In genomic region chr2:176078440-176079284, GRCh38 we compare ENCODE assay signal across 13 cellular contexts. TPM values are rescaled to one million over a fixed set of nuclear protein-coding genes. Genes with fewer than 3 reads are reported as not detected.
DNase-seq lines count a peak whose midpoint lies in the region; ATAC-seq and TF ChIP-seq lines count a peak whose summit lies in the region.
"Had no signal": no experiment of that assay in that cellular context is flagged by ENCODE, and none has a peak within 500 bp of the region (broad histone marks: within the 10 kb centered on the region; RNA-seq: fewer than 3 reads in every experiment).

No MANE protein-coding gene starts in this region.

- in situ Hi-C loops in GM23248 (cut with MboI) = loop anchor here (5.0 to 10.0 kb wide), 2 partner anchors 391 to 714 kb away; no protein-coding TSS in a partner anchor

- POLR2A ChIA-PET in CD4-positive, alpha-beta memory T cell (lab: Charles Lee; ENCODE audit: partially characterized antibody) = no interaction called here
- POLR2A ChIA-PET in naive thymus-derived CD4-positive, alpha-beta T cell (lab: Charles Lee) = no interaction called here

- H3K9ac ChIP-seq in GM23248 = no peak overlapping the region

- no peaks in the 10 kb centered on the region for H3K36me3 ChIP-seq in CD4-positive, alpha-beta memory T cell (ENCODE audit: insufficient read depth, low read length)
- H3K36me3 ChIP-seq in GM23248 (ENCODE audit: low read depth) = no peaks in the 10 kb centered on the region
- H3K36me3 ChIP-seq in naive thymus-derived CD4-positive, alpha-beta T cell (ENCODE audit: control insufficient read depth in 2 of 3, insufficient read depth in 3 of 3, low read length in 3 of 3) = no peaks in the 10 kb centered on the region
- H3K36me3 ChIP-seq: HAP-1, pancreas had no signal

- WGBS in GM23248 (ENCODE audit: low coverage in 1 of 2, low lambda C conversion rate in 2 of 2, missing lambda C conversion rate in 2 of 2), 2 experiments = 29 to 31% methylated on average over 26 of the region's 26 CpGs

- H3K9me3 Mint-ChIP-seq in CD4-positive, alpha-beta memory T cell = peaks cover 4 to 58% (median 53%) of the 10 kb centered on the region in 8 donors
- H3K9me3 Mint-ChIP-seq in activated T-helper 17 cell treated with anti-CD3 and anti-CD28 coated beads, Interleukin-2, amount 50 U/mL, for 72 hours = peaks cover 7% of the 10 kb centered on the region
- peaks cover 7 to 76% (median 40%) of the 10 kb centered on the region in 11 donors for H3K9me3 Mint-ChIP-seq in naive thymus-derived CD4-positive, alpha-beta T cell
- no peaks in the 10 kb centered on the region for H3K9me3 Mint-ChIP-seq in progenitor cell of endocrine pancreas (ENCODE audit: low read depth)

- intact Hi-C loops in CD4-positive, alpha-beta memory T cell (cut with micrococcal nuclease) = loop anchor here (2.0 to 5.0 kb wide), 3 partner anchors 18 to 76 kb away; partner anchors contain the start of gene LNPK
- intact Hi-C loops in naive thymus-derived CD4-positive, alpha-beta T cell (cut with micrococcal nuclease) = loop anchor here (2.0 to 5.0 kb wide), 6 partner anchors 20 to 1741 kb away; partner anchors contain the start of gene HOXD12 (in 1 of the 2)
- intact Hi-C loops in posterior cingulate gyrus (cut with DNase I) = no loop called here

- ATAC-seq in activated T-helper 17 cell treated with anti-CD3 and anti-CD28 coated beads, Interleukin-2, amount 50 U/mL, for 72 hours (replicated peaks) = no peak
- ATAC-seq in naive thymus-derived CD4-positive, alpha-beta T cell = no peak

- H2AFZ ChIP-seq in GM23248 = peak overlapping the region; percentile 61; the same call in 1 of the 2 replicates

- CTCF ChIA-PET in CD4-positive, alpha-beta memory T cell (lab: Charles Lee; ENCODE audit: partially characterized antibody) = no interaction called here
- CTCF ChIA-PET in naive thymus-derived CD4-positive, alpha-beta T cell (lab: Charles Lee) = no interaction called here

- H3K9me3 ChIP-seq in CD4-positive, alpha-beta memory T cell (ENCODE audit: control insufficient read depth in 1 of 2, low read length in 2 of 2) = no peaks in the 10 kb centered on the region
- H3K9me3 ChIP-seq in GM23248 (ENCODE audit: low read depth) = no peaks in the 10 kb centered on the region
- H3K9me3 ChIP-seq in naive thymus-derived CD4-positive, alpha-beta T cell (ENCODE audit: control insufficient read depth in 2 of 3, low read length in 3 of 3) = peaks cover 0 to 50% (median 3%) of the 10 kb centered on the region in 3 experiments
- H3K9me3 ChIP-seq: pancreas had no signal

- H3K27ac Mint-ChIP-seq in CD4-positive, alpha-beta memory T cell = peak overlapping the region in 5 of 7 donors; percentile 84 to 95 (median 91)
- no peak overlapping the region for H3K27ac Mint-ChIP-seq in activated T-helper 17 cell treated with anti-CD3 and anti-CD28 coated beads, Interleukin-2, amount 50 U/mL, for 72 hours
- peak overlapping the region in 7 of 9 donors; percentile 58 to 91 (median 85) for H3K27ac Mint-ChIP-seq in naive thymus-derived CD4-positive, alpha-beta T cell
- H3K27ac Mint-ChIP-seq in progenitor cell of endocrine pancreas = no peak overlapping the region

- H3K4me3 Mint-ChIP-seq in CD4-positive, alpha-beta memory T cell = peak overlapping the region in 7 of 8 donors; percentile 64 to 82 (median 75)
- peak overlapping the region; percentile 38 for H3K4me3 Mint-ChIP-seq in activated T-helper 17 cell treated with anti-CD3 and anti-CD28 coated beads, Interleukin-2, amount 50 U/mL, for 72 hours
- H3K4me3 Mint-ChIP-seq in naive thymus-derived CD4-positive, alpha-beta T cell = peak overlapping the region in 8 of 10 donors; percentile 64 to 80 (median 72)
- no peak overlapping the region for H3K4me3 Mint-ChIP-seq in progenitor cell of endocrine pancreas (ENCODE audit: low read depth)

- TF ChIP-seq CTCF in progenitor cell of endocrine pancreas (IDR thresholded peaks at IDR 0.05; ENCODE audit: unreplicated experiment) = no peak

- H3F3A ChIP-seq in GM23248 (ENCODE audit: insufficient read depth) = no peaks in the 10 kb centered on the region

- no peaks in the 10 kb centered on the region for H3K4me1 ChIP-seq in CD4-positive, alpha-beta memory T cell (ENCODE audit: insufficient read depth, low read length)
- no peaks in the 10 kb centered on the region for H3K4me1 ChIP-seq in GM23248 (ENCODE audit: insufficient read depth)
- peaks cover 0 to 7% of the 10 kb centered on the region in 2 donors for H3K4me1 ChIP-seq in naive thymus-derived CD4-positive, alpha-beta T cell (ENCODE audit: control insufficient read depth in 2 of 2, insufficient read depth in 2 of 2, low read length in 2 of 2)
- H3K4me1 ChIP-seq: pancreas had no signal

- peaks cover 59 to 62% of the 10 kb centered on the region in 2 donors for H3K27me3 Mint-ChIP-seq in CD4-positive, alpha-beta memory T cell
- H3K27me3 Mint-ChIP-seq in activated T-helper 17 cell treated with anti-CD3 and anti-CD28 coated beads, Interleukin-2, amount 50 U/mL, for 72 hours = peaks cover 63% of the 10 kb centered on the region
- H3K27me3 Mint-ChIP-seq in naive thymus-derived CD4-positive, alpha-beta T cell = peaks cover 65 to 83% (median 79%) of the 10 kb centered on the region in 5 donors
- H3K27me3 Mint-ChIP-seq in progenitor cell of endocrine pancreas = peaks cover 89% of the 10 kb centered on the region

- H3K79me2 ChIP-seq in GM23248 (ENCODE audit: insufficient read depth) = no peaks in the 10 kb centered on the region

- H3K27me3 ChIP-seq in CD4-positive, alpha-beta memory T cell (ENCODE audit: insufficient read depth, low read length) = peaks cover 83% of the 10 kb centered on the region
- peaks cover 89% of the 10 kb centered on the region for H3K27me3 ChIP-seq in GM23248 (replicated peaks; ENCODE audit: insufficient read depth)
- peaks cover 43 to 75% of the 10 kb centered on the region in 2 donors for H3K27me3 ChIP-seq in naive thymus-derived CD4-positive, alpha-beta T cell (ENCODE audit: control insufficient read depth in 2 of 2, insufficient read depth in 2 of 2, low read length in 2 of 2)

- H3K4me3 ChIP-seq in CD4-positive, alpha-beta memory T cell (ENCODE audit: low read length in 2 of 2) = no peak overlapping the region
- peak overlapping the region; percentile 63 for H3K4me3 ChIP-seq in GM23248
- H3K4me3 ChIP-seq in naive thymus-derived CD4-positive, alpha-beta T cell (ENCODE audit: low read length) = no peak overlapping the region

- H3K27ac ChIP-seq in CD4-positive, alpha-beta memory T cell (ENCODE audit: low read depth, low read length) = no peak overlapping the region
- no peak overlapping the region for H3K27ac ChIP-seq in GM23248
- H3K27ac ChIP-seq in naive thymus-derived CD4-positive, alpha-beta T cell (ENCODE audit: low read depth, low read length) = no peak overlapping the region
- H3K27ac ChIP-seq: pancreas, VCaP had no signal

- H4K20me1 ChIP-seq in GM23248 (ENCODE audit: insufficient read depth) = no peaks in the 10 kb centered on the region

- no peak for DNase-seq in CD4-positive, alpha-beta memory T cell
- DNase-seq in GM23248 = no peak
- DNase-seq in naive thymus-derived CD4-positive, alpha-beta T cell = no peak
- DNase-seq in posterior cingulate gyrus = no peak
- DNase-seq in progenitor cell of endocrine pancreas (ENCODE audit: low spot score, unreplicated experiment) = no peak
- DNase-seq in stimulated activated CD4-positive, alpha-beta T cell treated with anti-CD3 and anti-CD28 coated beads, Interleukin-12 subunit alpha, Interleukin-12 subunit beta, amount 100 ng/mL, for 4 hours = no peak
- DNase-seq in SKM-1 (lab: John Stamatoyannopoulos, UW; ENCODE audit: unreplicated experiment) = no peak
- DNase-seq: aorta, pancreas had no signal

- peaks cover 0 to 11% of the 10 kb centered on the region in 2 donors for H3K36me3 Mint-ChIP-seq in CD4-positive, alpha-beta memory T cell
- peaks cover 25% of the 10 kb centered on the region for H3K36me3 Mint-ChIP-seq in activated T-helper 17 cell treated with anti-CD3 and anti-CD28 coated beads, Interleukin-2, amount 50 U/mL, for 72 hours (ENCODE audit: low read depth)
- H3K36me3 Mint-ChIP-seq in naive thymus-derived CD4-positive, alpha-beta T cell = peaks cover 0 to 33% (median 5%) of the 10 kb centered on the region in 5 donors
- H3K36me3 Mint-ChIP-seq in progenitor cell of endocrine pancreas (ENCODE audit: insufficient read depth) = no peaks in the 10 kb centered on the region

- H3K4me2 ChIP-seq in GM23248 (ENCODE audit: unreplicated experiment) = peak overlapping the region; percentile 70

- peaks cover 3 to 13% (median 8%) of the 10 kb centered on the region in 4 donors for H3K4me1 Mint-ChIP-seq in CD4-positive, alpha-beta memory T cell
- H3K4me1 Mint-ChIP-seq in activated T-helper 17 cell treated with anti-CD3 and anti-CD28 coated beads, Interleukin-2, amount 50 U/mL, for 72 hours = no peaks in the 10 kb centered on the region
- peaks cover 0 to 25% (median 14%) of the 10 kb centered on the region in 7 donors for H3K4me1 Mint-ChIP-seq in naive thymus-derived CD4-positive, alpha-beta T cell
- H3K4me1 Mint-ChIP-seq in progenitor cell of endocrine pancreas (ENCODE audit: low read depth) = peaks cover 5% of the 10 kb centered on the region

- H3K9me2 ChIP-seq in GM23248 (ENCODE audit: insufficient read depth) = no peaks in the 10 kb centered on the region

RNA-seq across cellular contexts. Expression of gene EVX2, which starts 5.1 kb away (rescaled TPM):
- not detected for total RNA-seq in CD4-positive, alpha-beta memory T cell
- not detected for polyA plus RNA-seq in CD4-positive, alpha-beta memory T cell
- not detected in 2 replicates for total RNA-seq in GM23248 (2014; rRNA removed; shearing (Covaris generic))
- not detected in 2 replicates for polyA plus RNA-seq in GM23248 (2016; fragmentation: Nextera tagmentation; extraction: Ambion mirVana)
- not detected for total RNA-seq in activated T-helper 17 cell treated with anti-CD3 and anti-CD28 coated beads, Interleukin-2, amount 50 U/mL, for 72 hours
- not detected for total RNA-seq in naive thymus-derived CD4-positive, alpha-beta T cell
- polyA plus RNA-seq in naive thymus-derived CD4-positive, alpha-beta T cell = not detected
- not detected in 2 replicates for total RNA-seq in progenitor cell of endocrine pancreas
- total RNA-seq: aorta, kidney epithelial cell, pancreas had no signal
- polyA plus RNA-seq: aorta had no signal

RNA-seq across cellular contexts. Expression of gene HOXD13, which starts 13.9 kb away (rescaled TPM):
- total RNA-seq in CD4-positive, alpha-beta memory T cell = not detected
- not detected for polyA plus RNA-seq in CD4-positive, alpha-beta memory T cell
- total RNA-seq in GM23248 (2014; rRNA removed; shearing (Covaris generic)) = 1.0 and 3.8 TPM in 2 replicates
- polyA plus RNA-seq in GM23248 (2016; fragmentation: Nextera tagmentation; extraction: Ambion mirVana) = 1.9 and 2.4 TPM in 2 replicates
- not detected for total RNA-seq in activated T-helper 17 cell treated with anti-CD3 and anti-CD28 coated beads, Interleukin-2, amount 50 U/mL, for 72 hours
- not detected for total RNA-seq in naive thymus-derived CD4-positive, alpha-beta T cell
- not detected for polyA plus RNA-seq in naive thymus-derived CD4-positive, alpha-beta T cell
- total RNA-seq in progenitor cell of endocrine pancreas = not detected in 2 replicates
- total RNA-seq: aorta, kidney epithelial cell, pancreas had no signal
- polyA plus RNA-seq: aorta, pancreas had no signal

RNA-seq across cellular contexts. Expression of gene HOXD12, which starts 20.9 kb away (rescaled TPM):
- total RNA-seq in CD4-positive, alpha-beta memory T cell = not detected
- not detected for polyA plus RNA-seq in CD4-positive, alpha-beta memory T cell
- total RNA-seq in GM23248 (2014; rRNA removed; shearing (Covaris generic)) = 0.22 TPM in 1 of 2 replicates, not detected in the other
- polyA plus RNA-seq in GM23248 (2016; fragmentation: Nextera tagmentation; extraction: Ambion mirVana) = 0.14 and 0.19 TPM in 2 replicates
- total RNA-seq in activated T-helper 17 cell treated with anti-CD3 and anti-CD28 coated beads, Interleukin-2, amount 50 U/mL, for 72 hours = not detected
- not detected for total RNA-seq in naive thymus-derived CD4-positive, alpha-beta T cell
- polyA plus RNA-seq in naive thymus-derived CD4-positive, alpha-beta T cell = not detected
- not detected in 2 replicates for total RNA-seq in progenitor cell of endocrine pancreas
- total RNA-seq: aorta, kidney epithelial cell, pancreas had no signal
- polyA plus RNA-seq: aorta, pancreas had no signal

RNA-seq across cellular contexts. Expression of gene HOXD11, which starts 28.4 kb away (rescaled TPM):
- total RNA-seq in CD4-positive, alpha-beta memory T cell = not detected
- not detected for polyA plus RNA-seq in CD4-positive, alpha-beta memory T cell
- total RNA-seq in GM23248 (2014; rRNA removed; shearing (Covaris generic)) = 28.4 and 31.6 TPM in 2 replicates
- polyA plus RNA-seq in GM23248 (2016; fragmentation: Nextera tagmentation; extraction: Ambion mirVana) = 27.7 and 30.0 TPM in 2 replicates
- total RNA-seq in activated T-helper 17 cell treated with anti-CD3 and anti-CD28 coated beads, Interleukin-2, amount 50 U/mL, for 72 hours = not detected
- not detected for total RNA-seq in naive thymus-derived CD4-positive, alpha-beta T cell
- not detected for polyA plus RNA-seq in naive thymus-derived CD4-positive, alpha-beta T cell
- not detected in 2 replicates for total RNA-seq in progenitor cell of endocrine pancreas
- total RNA-seq: pancreas had no signal
- polyA plus RNA-seq: aorta, pancreas had no signal

RNA-seq across cellular contexts. Expression of gene HOXD10, which starts 37.9 kb away (rescaled TPM):
- total RNA-seq in CD4-positive, alpha-beta memory T cell = not detected
- not detected for polyA plus RNA-seq in CD4-positive, alpha-beta memory T cell
- 17.2 and 23.5 TPM in 2 replicates for total RNA-seq in GM23248 (2014; rRNA removed; shearing (Covaris generic))
- polyA plus RNA-seq in GM23248 (2016; fragmentation: Nextera tagmentation; extraction: Ambion mirVana) = 10.9 and 16.0 TPM in 2 replicates
- not detected for total RNA-seq in activated T-helper 17 cell treated with anti-CD3 and anti-CD28 coated beads, Interleukin-2, amount 50 U/mL, for 72 hours
- not detected for total RNA-seq in naive thymus-derived CD4-positive, alpha-beta T cell
- not detected for polyA plus RNA-seq in naive thymus-derived CD4-positive, alpha-beta T cell
- not detected in 2 replicates for total RNA-seq in progenitor cell of endocrine pancreas
- total RNA-seq: pancreas had no signal
- polyA plus RNA-seq: aorta, pancreas had no signal

Comparison
In these comparisons a context has a peak if more than half of its experiments do, and no peak if none do; other contexts are left out.
1. H3K27ac Mint-ChIP-seq: peak in CD4-positive, alpha-beta memory T cell (5 of 7) and naive thymus-derived CD4-positive, alpha-beta T cell (7 of 9); none in activated T-helper 17 cell treated with anti-CD3 and anti-CD28 coated beads, Interleukin-2, amount 50 U/mL, for 72 hours (single experiment) and progenitor cell of endocrine pancreas (single experiment).